In genomic region chr13:50911051-50911690, GRCh38 we compare ENCODE assay signal across 8 cellular contexts. TPM values are rescaled to one million over a fixed set of nuclear protein-coding genes. Genes with fewer than 3 reads are reported as not detected.
A peak's percentile ranks its signal among the peaks of the same experiment; 100 is the strongest.
DNase-seq lines count a peak whose midpoint lies in the region; TF ChIP-seq lines count a peak whose summit lies in the region.

No MANE protein-coding gene starts in this region.

- CTCF ChIA-PET in OCI-LY7 (lab: Charles Lee; ENCODE audit: unreplicated experiment): interaction anchor here (0.9 to 2.1 kb wide), 9 partner anchors 17 to 914 kb away, joined by 3 to 17 read pairs (median 7); partner anchors contain the start of gene TRIM13

- H3K4me3 ChIP-seq in OCI-LY7 (ENCODE audit: low read depth, low read length, poor library complexity, severe bottlenecking) (peak overlapping the region; percentile 99), colonic mucosa (no peak overlapping the region)

- H2AFZ ChIP-seq in OCI-LY7 (ENCODE audit: low read length): no peak overlapping the region

- intact Hi-C loops in OCI-LY7 (cut with micrococcal nuclease; ENCODE audit: unreplicated experiment): loop anchor here (1.0 to 5.0 kb wide), 5 partner anchors 384 to 935 kb away; partner anchors contain the start of gene TRIM13
- intact Hi-C loops in colonic mucosa (cut with DNase I): loop anchor here (5.0 to 10.0 kb wide), 2 partner anchors 106 to 934 kb away; no protein-coding TSS in a partner anchor

- H3K4me1 ChIP-seq in OCI-LY7 (ENCODE audit: insufficient read depth, low read length, poor library complexity, severe bottlenecking): peaks cover 68% of the 10 kb centered on the region
- H3K4me1 ChIP-seq in colonic mucosa: no peaks in the 10 kb centered on the region

- H3K79me2 ChIP-seq in OCI-LY7 (ENCODE audit: insufficient read depth, low read depth, low read length): peaks cover 75% of the 10 kb centered on the region

- TSS peak; percentile 43 for BruUV-seq in OCI-LY7 (replicated peaks; lab: Mats Ljungman, UMichigan)

- H3K27ac ChIP-seq in OCI-LY7 (ENCODE audit: low read depth, low read length, poor library complexity, severe bottlenecking) (peak overlapping the region; percentile 89), colonic mucosa (peak overlapping the region; percentile 86)

- H3K36me3 Mint-ChIP-seq in osteocyte (ENCODE audit: unreplicated experiment): no peaks in the 10 kb centered on the region

- DNase-seq in NOMO-1 (lab: John Stamatoyannopoulos, UW; ENCODE audit: unreplicated experiment in 2 of 2): peak; percentile 30 to 68
- DNase-seq in NOMO-1 treated with dmso at 0.1 percent for 144 hours (lab: John Stamatoyannopoulos, UW; ENCODE audit: unreplicated experiment): no peak
- peak; percentile 68 for DNase-seq in OCI-LY7 (ENCODE audit: low spot score)
- no peak for DNase-seq in colonic mucosa
- no peak for DNase-seq in osteocyte (ENCODE audit: extremely low spot score, unreplicated experiment)
- no peak for DNase-seq in inferior parietal cortex (ENCODE audit: extremely low spot score)
- DNase-seq in NCI-H2196 (lab: John Stamatoyannopoulos, UW; ENCODE audit: unreplicated experiment): no peak
- DNase-seq in NCI-H748 (lab: John Stamatoyannopoulos, UW; ENCODE audit: unreplicated experiment): no peak

- H3K4me1 Mint-ChIP-seq in osteocyte (ENCODE audit: unreplicated experiment): peaks cover 34% of the 10 kb centered on the region

- peak overlapping the region; percentile 84 for H3K4me2 ChIP-seq in OCI-LY7 (ENCODE audit: low read length)

- peak overlapping the region; percentile 92 for H3K27ac Mint-ChIP-seq in osteocyte (ENCODE audit: unreplicated experiment)

- H3K9me3 ChIP-seq in OCI-LY7 (ENCODE audit: low read length) (no peaks in the 10 kb centered on the region), colonic mucosa (no peaks in the 10 kb centered on the region)

- H3K4me3 Mint-ChIP-seq in osteocyte (ENCODE audit: unreplicated experiment): peak overlapping the region; percentile 81

- peak; percentile 16; the same call in 1 of the 2 replicates for TF ChIP-seq CTCF in OCI-LY7 (conservative IDR thresholded peaks at IDR 0.05; ENCODE audit: low read length)
- no peak for TF ChIP-seq CTCF in colonic mucosa (IDR thresholded peaks at IDR 0.05)
- no peak for TF ChIP-seq CTCF in osteocyte (IDR thresholded peaks at IDR 0.05)

- no peaks in the 10 kb centered on the region for H3K27me3 ChIP-seq in colonic mucosa

- H3K9me3 Mint-ChIP-seq in osteocyte (ENCODE audit: unreplicated experiment): no peaks in the 10 kb centered on the region

- H3K9ac ChIP-seq in colonic mucosa (ENCODE audit: low read depth in 2 of 2, low read length in 2 of 2): peak overlapping the region; percentile 86 to 92

- H3K9me2 ChIP-seq in OCI-LY7 (ENCODE audit: insufficient read depth, low read length): no peaks in the 10 kb centered on the region

- 0 out of 2 replicates have a peak, but pooled peaks cover 4% of the 10 kb centered on the region for H3K36me3 ChIP-seq in OCI-LY7 (ENCODE audit: insufficient read depth, low read length)
- H3K36me3 ChIP-seq in colonic mucosa: no peaks in the 10 kb centered on the region

- H3K27me3 Mint-ChIP-seq in osteocyte (ENCODE audit: unreplicated experiment): no peaks in the 10 kb centered on the region

- POLR2A ChIA-PET in OCI-LY7 (lab: Charles Lee): interaction anchor here (0.5 to 8.0 kb wide), 27 partner anchors 8 to 973 kb away, joined by 3 to 226 read pairs (median 5); no protein-coding TSS in a partner anchor

- peaks cover 16% of the 10 kb centered on the region; the same call in 1 of the 2 replicates for H4K20me1 ChIP-seq in OCI-LY7 (ENCODE audit: insufficient read depth, low read length)

RNA-seq across cellular contexts. Expression of gene RNASEH2B, which starts 1.6 kb away (rescaled TPM):
- 322 and 392 TPM in 2 replicates for total RNA-seq in OCI-LY7 (2014; rRNA removed; shearing (Covaris generic))
- 225 and 277 TPM in 2 replicates for total RNA-seq in OCI-LY7 (2022)
- 10 to 100 TPM; 22.1 to 30.1 TPM for total RNA-seq in colonic mucosa
- 20.0 and 22.0 TPM in 2 replicates for total RNA-seq in osteocyte

Comparison
In these comparisons a context has a peak if more than half of its experiments do, and no peak if none do; other contexts are left out.
1. DNase-seq: peak in NOMO-1 (2 of 2) and OCI-LY7 (single experiment); none in NOMO-1 treated with dmso at 0.1 percent for 144 hours (single experiment), colonic mucosa (single experiment), osteocyte (single experiment), inferior parietal cortex (single experiment), NCI-H2196 (single experiment) and NCI-H748 (single experiment).